ENCODE assay signal across 18 cellular contexts in genomic region chrX:6748595-6748994, GRCh38.
DNase-seq lines count a peak whose midpoint lies in the region; ATAC-seq, FAIRE-seq and TF ChIP-seq lines count a peak whose summit lies in the region.
"Had no signal": no experiment of that assay in that cellular context is flagged by ENCODE, and none has a peak within 500 bp of the region (broad histone marks: within the 10 kb centered on the region; RNA-seq: fewer than 3 reads in every experiment).

No MANE protein-coding gene starts in this region.

- H3K4me3 ChIP-seq in OCI-LY7 (ENCODE audit: low read depth, low read length, poor library complexity, severe bottlenecking) (no peak overlapping the region), colonic mucosa (no peak overlapping the region)
- H3K4me3 ChIP-seq: K562 had no signal

- peak; percentile 80 for FAIRE-seq in GM12891 (lab: Jason Lieb, UNC)
- peak; percentile 92 for FAIRE-seq in GM19239 (lab: Jason Lieb, UNC)
- FAIRE-seq: K562, RCC 7860 had no signal

- BruUV-seq in OCI-LY7 (replicated peaks; lab: Mats Ljungman, UMichigan), result no TSS peak

- no peaks in the 10 kb centered on the region for H3K9me2 ChIP-seq in OCI-LY7 (ENCODE audit: insufficient read depth, low read length)

- ATAC-seq in GM21786 (IDR thresholded peaks at IDR 0.05; ENCODE audit: unreplicated experiment), result peak; percentile 47
- ATAC-seq: K562 had no signal

- H3K36me3 ChIP-seq in OCI-LY7 (ENCODE audit: insufficient read depth, low read length), result no peaks in the 10 kb centered on the region
- no peaks in the 10 kb centered on the region for H3K36me3 ChIP-seq in colonic mucosa

- TF ChIP-seq POLR2A in GM12891 (IDR thresholded peaks at IDR 0.05; ENCODE audit: low read depth, low read length), result no peak

- intact Hi-C loops in OCI-LY7 (cut with micrococcal nuclease; ENCODE audit: unreplicated experiment), result no loop called here
- intact Hi-C loops in colonic mucosa (cut with DNase I), result no loop called here

- H3K9me3 ChIP-seq in OCI-LY7 (ENCODE audit: low read length) (no peaks in the 10 kb centered on the region), colonic mucosa (no peaks in the 10 kb centered on the region)

- H3K4me1 ChIP-seq in OCI-LY7 (ENCODE audit: insufficient read depth, low read length, poor library complexity, severe bottlenecking) (peaks cover 22% of the 10 kb centered on the region), colonic mucosa (no peaks in the 10 kb centered on the region)

- no peak overlapping the region for H2AFZ ChIP-seq in OCI-LY7 (ENCODE audit: low read length)

- H3K27ac ChIP-seq in OCI-LY7 (ENCODE audit: low read depth, low read length, poor library complexity, severe bottlenecking), result no peak overlapping the region
- no peak overlapping the region for H3K27ac ChIP-seq in colonic mucosa
- H3K27ac ChIP-seq: HL-60 had no signal

- no peaks in the 10 kb centered on the region for H4K20me1 ChIP-seq in OCI-LY7 (ENCODE audit: insufficient read depth, low read length)

- POLR2A ChIA-PET in OCI-LY7 (lab: Charles Lee), result no interaction called here

- no peak overlapping the region for H3K4me2 ChIP-seq in OCI-LY7 (ENCODE audit: low read length)

- CTCF ChIA-PET in OCI-LY7 (lab: Charles Lee; ENCODE audit: unreplicated experiment), result no interaction called here

- H3K79me2 ChIP-seq in OCI-LY7 (ENCODE audit: insufficient read depth, low read depth, low read length), result no peaks in the 10 kb centered on the region

- DNase-seq in GM12891 (ENCODE audit: insufficient read length, low spot score) (no peak), GM19239 (ENCODE audit: insufficient read length, low spot score) (no peak), OCI-LY7 (ENCODE audit: low spot score) (peak; percentile 3), anterior cingulate cortex (lab: John Stamatoyannopoulos, UW) (no peak), colonic mucosa (no peak), NCI-H1417 treated with DMSO at 0.1 percent for 48 hours (lab: John Stamatoyannopoulos, UW) (no peak)
- no peak for DNase-seq in NK-92 treated with Interleukin-12 subunit alpha and Interleukin-12 subunit beta, amount 100 ng/mL, for 24 hours (lab: John Stamatoyannopoulos, UW)
- DNase-seq: C1 segment of cervical spinal cord, H9, NCI-H1092, NCI-H1694, NCI-H2107, NCI-H446, SHP77 treated with DMSO at 0.1 percent for 48 hours had no signal

- no peak for TF ChIP-seq CTCF in OCI-LY7 (conservative IDR thresholded peaks at IDR 0.05; ENCODE audit: low read length)
- no peak for TF ChIP-seq CTCF in colonic mucosa (IDR thresholded peaks at IDR 0.05)

- H3K9ac ChIP-seq in colonic mucosa (ENCODE audit: low read depth in 2 of 2, low read length in 2 of 2), result no peak overlapping the region

- no peaks in the 10 kb centered on the region for H3K27me3 ChIP-seq in colonic mucosa

TF ChIP-seq in GM12891, 5 proteins besides CTCF, POLR2A, EP300 and RAD21:
- TF ChIP-seq SPI1 (IDR thresholded peaks at IDR 0.05; ENCODE audit: low read depth, low read length) (0 out of 2 replicates have a peak, but pooled peaks have one; percentile 22), POLR2AphosphoS5 (IDR thresholded peaks at IDR 0.05; ENCODE audit: low read depth, low read length) (no peak)
